In the genomic region with DNA sequence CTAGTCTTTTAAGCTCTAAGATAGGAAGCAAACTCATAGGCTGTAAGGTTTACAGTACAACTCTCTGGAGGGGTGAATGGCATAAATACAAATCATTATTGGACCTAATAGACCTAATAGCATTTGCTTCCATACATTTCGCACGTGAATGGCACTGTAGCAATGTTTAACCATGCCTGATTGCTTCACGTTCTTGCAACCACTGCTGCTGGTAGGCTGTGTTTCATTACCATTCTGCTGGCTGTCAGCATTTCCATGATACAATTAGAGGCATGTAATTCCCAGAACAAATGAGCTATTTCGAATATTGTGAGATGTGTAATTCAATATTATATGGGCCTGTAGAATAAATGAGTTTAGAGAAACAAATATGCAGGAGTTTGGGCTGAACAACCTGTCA, we compare ENCODE assay signal across 23 cellular contexts.
"Had no signal": no experiment of that assay in that cellular context is flagged by ENCODE, and none has a peak within 500 bp of the region (broad histone marks: within the 10 kb centered on the region; RNA-seq: fewer than 3 reads in every experiment).

No MANE protein-coding gene starts in this region.

- H3K27me3 ChIP-seq: colonic mucosa, dorsolateral prefrontal cortex, esophagus squamous epithelium, foreskin keratinocyte, gastrocnemius medialis, gastroesophageal sphincter, heart left ventricle had no signal

- H3K4me3 ChIP-seq: colonic mucosa, coronary artery, dorsolateral prefrontal cortex, esophagus squamous epithelium, gastrocnemius medialis, gastroesophageal sphincter, heart left ventricle, heart right ventricle had no signal

- H3K9me3 ChIP-seq: colonic mucosa, gastrocnemius medialis had no signal

- H3K36me3 ChIP-seq: colonic mucosa, esophagus squamous epithelium, gastrocnemius medialis, gastroesophageal sphincter, heart left ventricle, heart right ventricle had no signal

- H3K27me3 Mint-ChIP-seq: dendritic cell treated with granulocyte-macrophage colony-stimulating factor and Interleukin-4, amounts not matched to agents 40 ng/mL and 50 ng/mL, for 4 days; effector memory CD8-positive, alpha-beta T cell had no signal

- H3K4me3 Mint-ChIP-seq: dendritic cell treated with granulocyte-macrophage colony-stimulating factor and Interleukin-4, amounts not matched to agents 40 ng/mL and 50 ng/mL, for 4 days; effector memory CD8-positive, alpha-beta T cell; endodermal cell had no signal

- H3K27ac ChIP-seq: colonic mucosa, coronary artery, dorsolateral prefrontal cortex, epithelial cell of prostate, esophagus squamous epithelium, foreskin keratinocyte, gastrocnemius medialis, gastroesophageal sphincter, heart left ventricle, heart right ventricle had no signal

- H3K27ac Mint-ChIP-seq: dendritic cell treated with granulocyte-macrophage colony-stimulating factor and Interleukin-4, amounts not matched to agents 40 ng/mL and 50 ng/mL, for 4 days; effector memory CD8-positive, alpha-beta T cell had no signal

- DNase-seq: colonic mucosa; cortex of kidney; dermis blood vessel endothelial cell; dorsolateral prefrontal cortex; effector CD4-positive, alpha-beta T cell; effector CD8-positive, alpha-beta T cell; effector memory CD4-positive, alpha-beta T cell; effector memory CD8-positive, alpha-beta T cell; endodermal cell; erythroblast; esophagus squamous epithelium; foreskin fibroblast; foreskin keratinocyte; foreskin melanocyte; gastrocnemius medialis; glutamatergic neuron; head of caudate nucleus; heart left ventricle; heart right ventricle had no signal

- ATAC-seq: effector memory CD8-positive, alpha-beta T cell; foreskin keratinocyte; gastrocnemius medialis; gastroesophageal sphincter; heart left ventricle; heart right ventricle had no signal

- H3K4me1 ChIP-seq: colonic mucosa, esophagus squamous epithelium, foreskin keratinocyte, gastrocnemius medialis, gastroesophageal sphincter, heart left ventricle, heart right ventricle had no signal
